7 cellular contexts compared by ENCODE assay signal in the genomic region with DNA sequence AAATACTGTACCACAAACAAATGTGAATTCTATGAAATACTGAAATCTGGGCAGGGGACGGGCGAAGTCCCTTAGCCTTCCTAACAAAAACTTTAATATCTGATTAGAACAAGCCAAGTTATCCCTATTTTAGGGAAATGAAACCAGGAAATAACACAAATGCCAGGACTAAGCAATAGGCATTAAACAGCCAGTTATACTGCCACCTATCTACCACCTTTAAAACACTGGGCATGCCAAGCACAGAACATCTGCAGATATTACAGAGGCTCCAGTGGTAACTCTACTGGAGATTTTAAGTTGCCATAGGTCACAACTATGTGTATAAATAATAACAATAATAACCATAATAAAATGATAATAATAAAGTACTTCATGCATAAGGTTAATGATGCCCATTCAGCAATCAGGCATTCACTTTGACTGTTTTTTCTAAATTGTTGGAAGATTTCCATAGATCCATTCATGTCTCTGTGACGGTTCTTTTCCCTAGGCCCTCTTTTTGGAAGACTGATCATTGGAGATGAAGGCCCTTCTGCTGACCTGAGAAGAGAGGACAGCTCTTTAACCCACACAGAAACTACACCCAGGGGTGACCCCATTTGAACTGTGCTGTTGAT.
DNase-seq lines count a peak whose midpoint lies in the region; ATAC-seq and TF ChIP-seq lines count a peak whose summit lies in the region.

No MANE protein-coding gene starts in this region.

- no peaks in the 10 kb centered on the region for H3K9me3 ChIP-seq in psoas muscle

- ATAC-seq in psoas muscle (peak in 1 of 4 donors; percentile 58), HG02798 (IDR thresholded peaks at IDR 0.05; ENCODE audit: poor library complexity, unreplicated experiment) (no peak), HG03354 (IDR thresholded peaks at IDR 0.05; ENCODE audit: poor library complexity, severe bottlenecking, unreplicated experiment) (no peak)

- H3K27me3 ChIP-seq in psoas muscle (ENCODE audit: insufficient read depth in 3 of 3, low read length in 2 of 3) = no peaks in the 10 kb centered on the region

- DNase-seq in GM12864 (ENCODE audit: low read depth) (no peak), NCI-H1694 (lab: John Stamatoyannopoulos, UW) (peak; percentile 42), dermis microvascular lymphatic vessel endothelial cell (ENCODE audit: low read depth in 2 of 2) (peak; percentile 34 to 41), psoas muscle (no peak), GM19240 (ENCODE audit: insufficient read length, low spot score) (no peak)

- no peaks in the 10 kb centered on the region for H3K36me3 ChIP-seq in psoas muscle (ENCODE audit: insufficient read depth in 1 of 2, low read depth in 1 of 2)

- intact Hi-C loops in psoas muscle (cut with DNase I) = no loop called here

- peak; percentile 37 for TF ChIP-seq CTCF in GM12864 (IDR thresholded peaks at IDR 0.05; ENCODE audit: low read depth, low read length, missing control alignments)
- peak; percentile 29 for TF ChIP-seq CTCF in psoas muscle (IDR thresholded peaks at IDR 0.05)

- peaks cover 5% of the 10 kb centered on the region for H3K4me1 ChIP-seq in psoas muscle

- H3K27ac ChIP-seq in psoas muscle = no peak overlapping the region

- 65 to 77% (median 73%) methylated on average over 3 of the region's 3 CpGs for WGBS in psoas muscle, 3 donors

- H3K4me3 ChIP-seq in GM12864 (ENCODE audit: low read depth, low read length) (no peak overlapping the region), psoas muscle (no peak overlapping the region)

Comparison
In these comparisons a context has a peak if more than half of its experiments do, and no peak if none do; other contexts are left out.
1. DNase-seq: peak in NCI-H1694 (single experiment) and dermis microvascular lymphatic vessel endothelial cell (2 of 2); none in GM12864 (single experiment), psoas muscle (0 of 2) and GM19240 (single experiment).